Comparison of ENCODE assay signal across 8 cellular contexts in the genomic region with DNA sequence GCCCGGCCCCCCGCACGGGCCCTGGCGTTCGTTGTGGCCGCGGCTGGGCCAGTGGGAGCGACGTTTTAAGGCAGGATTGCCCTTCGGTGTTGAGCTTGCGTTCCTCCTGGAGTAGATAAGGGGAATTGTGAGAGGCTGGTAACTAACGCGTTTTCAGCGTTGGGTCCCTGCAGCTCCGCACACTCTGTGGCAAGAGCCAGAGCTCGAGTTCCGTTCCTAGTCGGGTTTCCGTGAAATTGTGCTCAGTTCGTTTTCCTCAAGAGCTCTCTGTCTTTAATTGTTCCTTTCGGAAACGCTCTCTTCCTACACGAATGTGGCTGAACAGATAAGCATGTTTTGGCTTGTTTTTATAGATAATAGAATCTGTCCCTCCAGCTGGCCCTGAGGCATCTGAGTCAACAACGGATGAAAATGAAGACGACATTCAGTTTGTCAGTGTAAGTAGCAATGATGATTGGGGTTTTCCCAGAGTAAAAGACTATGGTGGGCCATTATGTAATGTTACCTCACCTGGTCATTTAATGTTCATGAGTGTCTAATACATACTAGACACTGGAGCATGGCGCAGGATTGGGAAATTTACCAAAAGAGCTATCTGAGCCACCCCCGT. TPM values are rescaled to one million over a fixed set of nuclear protein-coding genes. Genes with fewer than 3 reads are reported as not detected.
DNase-seq lines count a peak whose midpoint lies in the region; ATAC-seq, FAIRE-seq and TF ChIP-seq lines count a peak whose summit lies in the region.
"Not testable (repeated sequence)": the region's sequence is repeated elsewhere in the genome, so short reads cannot be mapped to it uniquely, and the experiment has no call there.

No MANE protein-coding gene starts in this region.

- H3K4me1 Mint-ChIP-seq in astrocyte (ENCODE audit: low read depth, unreplicated experiment) (peaks cover 26% of the 10 kb centered on the region), progenitor cell of endocrine pancreas (ENCODE audit: low read depth) (peaks cover 20% of the 10 kb centered on the region)

- BruUV-seq in A673 (replicated peaks; lab: Mats Ljungman, UMichigan): TSS peak; percentile 65

- H3K27ac Mint-ChIP-seq in astrocyte (ENCODE audit: unreplicated experiment); progenitor cell of endocrine pancreas: not testable (repeated sequence)

- not testable (repeated sequence) for H3K9ac ChIP-seq in SK-N-MC (ENCODE audit: insufficient read length)
- peak overlapping the region; percentile 84 for H3K9ac ChIP-seq in astrocyte (ENCODE audit: low read length)

- not testable (repeated sequence) for TF ChIP-seq CTCF in A673 (conservative IDR thresholded peaks at IDR 0.05; ENCODE audit: low read depth, low read length); HEK293 (tag by site-specific recombination; IDR thresholded peaks at IDR 0.05); astrocyte (IDR thresholded peaks at IDR 0.05; ENCODE audit: insufficient read depth, low read depth, low read length); left ventricle myocardium inferior (IDR thresholded peaks at IDR 0.05; ENCODE audit: borderline replicate concordance); progenitor cell of endocrine pancreas (IDR thresholded peaks at IDR 0.05; ENCODE audit: unreplicated experiment)

- not testable (repeated sequence) for H2AFZ ChIP-seq in astrocyte (ENCODE audit: low read depth, low read length)

- H3K36me3 Mint-ChIP-seq in astrocyte (ENCODE audit: low read depth, unreplicated experiment); progenitor cell of endocrine pancreas (ENCODE audit: insufficient read depth): not testable (repeated sequence)

- peak; percentile 74 for FAIRE-seq in astrocyte (lab: Jason Lieb, UNC)

- H3K27ac ChIP-seq in A673 (ENCODE audit: low read depth, low read length, poor library complexity, severe bottlenecking) (peak overlapping the region; percentile 78), HEK293 (ENCODE audit: extremely low read depth, low read depth, low read length) (peak overlapping the region; percentile 84; the same call in 1 of the 2 replicates), left ventricle myocardium inferior (replicated peaks) (peak overlapping the region; percentile 89)
- not testable (repeated sequence) for H3K27ac ChIP-seq in SK-N-MC; astrocyte (ENCODE audit: low read depth, low read length)

- intact Hi-C loops in A673 (cut with micrococcal nuclease; ENCODE audit: unreplicated experiment); left ventricle myocardium inferior (cut with micrococcal nuclease): not testable (repeated sequence)

- peaks cover 34% of the 10 kb centered on the region for H4K20me1 ChIP-seq in astrocyte (ENCODE audit: insufficient read depth, low read length)

- not testable (repeated sequence) for H3K4me2 ChIP-seq in astrocyte (ENCODE audit: low read length)

- POLR2A ChIA-PET in A673 (lab: Charles Lee; ENCODE audit: low non-redundant PET); HEK293 (lab: Yijun Ruan, JAX): not testable (repeated sequence)

- not testable (repeated sequence) for DNase-seq in A673 (ENCODE audit: low spot score); SK-N-MC (ENCODE audit: low read depth, low spot score); astrocyte (ENCODE audit: low read depth); left ventricle myocardium inferior; progenitor cell of endocrine pancreas (ENCODE audit: low spot score, unreplicated experiment)

- peak overlapping the region; percentile 53 for H3K4me3 ChIP-seq in A673 (ENCODE audit: low read depth, low read length, poor library complexity, severe bottlenecking)
- H3K4me3 ChIP-seq in HEK293 (ENCODE audit: low read depth, low read length); astrocyte (ENCODE audit: insufficient read depth, low read depth, low read length): not testable (repeated sequence)
- H3K4me3 ChIP-seq in SK-N-MC: peak overlapping the region; percentile 80; the same call in 1 of the 2 replicates
- peak overlapping the region; percentile 76 for H3K4me3 ChIP-seq in left ventricle myocardium inferior

- H3K9me3 ChIP-seq in A673 (ENCODE audit: low read depth, low read length, poor library complexity, severe bottlenecking); HEK293 (ENCODE audit: control insufficient read depth, insufficient read depth, low read depth, low read length); SK-N-MC (ENCODE audit: low read depth, low read length); astrocyte (ENCODE audit: insufficient read depth, low read depth, low read length); left ventricle myocardium inferior (replicated peaks): not testable (repeated sequence)

- H3K36me3 ChIP-seq in A673 (ENCODE audit: insufficient read depth, low read length, poor library complexity, severe bottlenecking) (peaks cover 10% of the 10 kb centered on the region), HEK293 (ENCODE audit: control insufficient read depth in 2 of 2, insufficient read depth in 1 of 2, low read length in 2 of 2) (peaks cover 22 to 23% of the 10 kb centered on the region in 2 experiments), SK-N-MC (ENCODE audit: insufficient read depth, low read length) (peaks cover 34% of the 10 kb centered on the region)
- H3K36me3 ChIP-seq in astrocyte (ENCODE audit: insufficient read depth, low read length); left ventricle myocardium inferior: not testable (repeated sequence)

- H3K27me3 ChIP-seq in A673 (replicated peaks; ENCODE audit: insufficient read depth, low read depth, low read length, poor library complexity); astrocyte (ENCODE audit: insufficient read depth, low read length); left ventricle myocardium inferior (ENCODE audit: low read depth): not testable (repeated sequence)

- H3K79me2 ChIP-seq in astrocyte (ENCODE audit: insufficient read depth, low read length): peaks cover 43% of the 10 kb centered on the region

- CTCF ChIA-PET in A673 (lab: Charles Lee); HEK293 (lab: Yijun Ruan, JAX): not testable (repeated sequence)

- peaks cover 21% of the 10 kb centered on the region for H3K4me1 ChIP-seq in A673 (ENCODE audit: insufficient read depth, low read length, poor library complexity, severe bottlenecking)
- peaks cover 20% of the 10 kb centered on the region for H3K4me1 ChIP-seq in HEK293 (ENCODE audit: control insufficient read depth, insufficient read depth, low read length)
- H3K4me1 ChIP-seq in astrocyte (ENCODE audit: insufficient read depth, low read length): peaks cover 13% of the 10 kb centered on the region
- H3K4me1 ChIP-seq in left ventricle myocardium inferior: peaks cover 42% of the 10 kb centered on the region

- not testable (repeated sequence) for H3K27me3 Mint-ChIP-seq in astrocyte (ENCODE audit: low read depth, unreplicated experiment); progenitor cell of endocrine pancreas

- H3K9me3 Mint-ChIP-seq in astrocyte (ENCODE audit: unreplicated experiment); progenitor cell of endocrine pancreas (ENCODE audit: low read depth): not testable (repeated sequence)

- ATAC-seq in GM18909 (IDR thresholded peaks at IDR 0.05; ENCODE audit: poor library complexity, unreplicated experiment) (peak; percentile 17), HG03139 (IDR thresholded peaks at IDR 0.05; ENCODE audit: unreplicated experiment) (peak; percentile 14)

- not testable (repeated sequence) for H3K4me3 Mint-ChIP-seq in astrocyte (ENCODE audit: unreplicated experiment)
- peak overlapping the region; percentile 86 for H3K4me3 Mint-ChIP-seq in progenitor cell of endocrine pancreas (ENCODE audit: low read depth)

RNA-seq across cellular contexts. Expression of gene ZNF451, which starts 0.6 kb away (rescaled TPM):
- total RNA-seq in A673 (2021) (72.2 and 72.7 TPM in 2 replicates), astrocyte (61.5 and 69.3 TPM in 2 replicates), left ventricle myocardium inferior (25.5 TPM), progenitor cell of endocrine pancreas (66.3 and 70.6 TPM in 2 replicates)

RNA-seq across cellular contexts. Expression of gene KIAA1586, which starts 44.1 kb away (rescaled TPM):
- total RNA-seq in A673 (2021) (30.2 and 31.4 TPM in 2 replicates), astrocyte (16.6 and 17.6 TPM in 2 replicates), left ventricle myocardium inferior (5.7 TPM), progenitor cell of endocrine pancreas (22.0 and 23.0 TPM in 2 replicates)
